9 cellular contexts compared by ENCODE assay signal in the genomic region with DNA sequence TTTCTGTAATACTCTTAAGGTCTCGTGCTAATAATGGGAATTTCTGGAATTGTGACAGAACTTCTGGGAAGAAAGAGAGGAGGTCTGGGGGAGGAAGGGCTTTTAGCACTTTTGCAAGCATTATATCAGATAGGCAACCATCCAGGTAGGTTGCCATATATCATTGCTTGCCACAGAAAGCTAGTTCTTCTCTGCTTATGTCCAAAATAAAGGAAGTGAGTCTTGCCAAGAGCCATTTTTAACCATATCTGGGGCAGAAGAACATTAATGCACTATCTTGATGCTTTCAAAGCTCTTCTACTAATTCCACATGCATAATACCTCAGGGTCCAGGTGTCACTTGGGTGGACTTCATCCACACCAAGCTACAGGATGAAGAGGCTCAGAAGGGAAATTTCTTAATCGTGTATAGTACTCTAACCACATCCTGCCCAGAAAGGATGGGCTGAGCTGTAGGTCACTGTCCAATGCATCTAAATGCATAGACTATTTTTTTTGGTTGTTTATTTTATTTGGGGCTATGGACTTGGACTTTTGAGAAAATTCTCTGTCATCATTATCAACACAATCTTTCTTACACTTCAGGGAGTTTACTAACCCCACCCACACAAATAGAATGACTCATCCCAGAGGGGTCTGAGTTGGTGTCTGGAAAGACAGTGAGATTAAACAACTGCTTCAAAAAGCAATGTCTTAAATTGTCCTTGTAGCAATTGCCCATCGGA.
DNase-seq lines count a peak whose midpoint lies in the region; ATAC-seq and TF ChIP-seq lines count a peak whose summit lies in the region.
"Had no signal": no experiment of that assay in that cellular context is flagged by ENCODE, and none has a peak within 500 bp of the region (broad histone marks: within the 10 kb centered on the region; RNA-seq: fewer than 3 reads in every experiment).

No MANE protein-coding gene starts in this region.

- CTCF ChIA-PET in A673 (lab: Charles Lee), result no interaction called here

- no peaks in the 10 kb centered on the region for H3K4me1 ChIP-seq in A673 (ENCODE audit: insufficient read depth, low read length, poor library complexity, severe bottlenecking)

- DNase-seq in A673 (ENCODE audit: low spot score) (peak; percentile 50), SW480 (ENCODE audit: low spot score) (peak; percentile 4), NCI-H774 (lab: John Stamatoyannopoulos, UW) (no peak), NCI-H2227 (lab: John Stamatoyannopoulos, UW; ENCODE audit: unreplicated experiment) (no peak), NCI-H1694 treated with DMSO at 0.1 percent for 48 hours (lab: John Stamatoyannopoulos, UW) (no peak), G401 (ENCODE audit: low spot score) (no peak)
- DNase-seq: SHP77 had no signal

- no TSS peak for BruUV-seq in A673 (replicated peaks; lab: Mats Ljungman, UMichigan)

- no peaks in the 10 kb centered on the region for H3K36me3 ChIP-seq in A673 (ENCODE audit: insufficient read depth, low read length, poor library complexity, severe bottlenecking)

- no peaks in the 10 kb centered on the region for H3K27me3 ChIP-seq in A673 (replicated peaks; ENCODE audit: insufficient read depth, low read depth, low read length, poor library complexity)

- intact Hi-C loops in A673 (cut with micrococcal nuclease; ENCODE audit: unreplicated experiment), result no loop called here

- no peak for TF ChIP-seq CTCF in A673 (conservative IDR thresholded peaks at IDR 0.05; ENCODE audit: low read depth, low read length)

- ATAC-seq in GM19023 (IDR thresholded peaks at IDR 0.05; ENCODE audit: unreplicated experiment) (peak; percentile 46), HG03060 (IDR thresholded peaks at IDR 0.05; ENCODE audit: low read depth, unreplicated experiment) (peak; percentile 35)

- no peak overlapping the region for H3K4me3 ChIP-seq in A673 (ENCODE audit: low read depth, low read length, poor library complexity, severe bottlenecking)

- no peak overlapping the region for H3K27ac ChIP-seq in A673 (ENCODE audit: low read depth, low read length, poor library complexity, severe bottlenecking)

- in situ Hi-C loops in G401 (cut with HindIII; ENCODE audit: low sequenced_read_pairs), result no loop called here

- POLR2A ChIA-PET in A673 (lab: Charles Lee; ENCODE audit: low non-redundant PET), result no interaction called here

- H3K9me3 ChIP-seq in A673 (ENCODE audit: low read depth, low read length, poor library complexity, severe bottlenecking), result no peaks in the 10 kb centered on the region

Comparison
In these comparisons a context has a peak if more than half of its experiments do, and no peak if none do; other contexts are left out.
1. DNase-seq: peak in A673 (single experiment) and SW480 (single experiment); none in NCI-H774 (single experiment), NCI-H2227 (single experiment), NCI-H1694 treated with DMSO at 0.1 percent for 48 hours (single experiment) and G401 (single experiment).